In genomic region chr10:15585303-15585715, GRCh38 we compare ENCODE assay signal across 8 cellular contexts.
DNase-seq lines count a peak whose midpoint lies in the region; ATAC-seq, FAIRE-seq and TF ChIP-seq lines count a peak whose summit lies in the region.

No MANE protein-coding gene starts in this region.

- no peak for TF ChIP-seq POLR2A in GM12892 (IDR thresholded peaks at IDR 0.05; ENCODE audit: low read depth, low read length)

- H3K4me3 Mint-ChIP-seq in activated T-cell treated with anti-CD3 and anti-CD28 coated beads, Interleukin-2, amount 50 U/mL, for 24 hours: no peak overlapping the region

- peaks cover 8% of the 10 kb centered on the region for H3K9me3 Mint-ChIP-seq in activated T-cell treated with anti-CD3 and anti-CD28 coated beads, Interleukin-2, amount 50 U/mL, for 24 hours

- no peaks in the 10 kb centered on the region for H3K4me1 Mint-ChIP-seq in activated T-cell treated with anti-CD3 and anti-CD28 coated beads, Interleukin-2, amount 50 U/mL, for 24 hours (ENCODE audit: low read depth)

- no peaks in the 10 kb centered on the region for H3K36me3 Mint-ChIP-seq in activated T-cell treated with anti-CD3 and anti-CD28 coated beads, Interleukin-2, amount 50 U/mL, for 24 hours (ENCODE audit: low read depth)

- intact Hi-C loops in Right ventricle myocardium superior (cut with DNase I): loop anchor here (10.0 kb wide), 1 partner anchor 129 kb away; the partner anchor contains the start of gene ITGA8

- peak; percentile 65 for FAIRE-seq in GM12892 (lab: Jason Lieb, UNC)

- DNase-seq in AML-193 (lab: John Stamatoyannopoulos, UW): peak; percentile 46 to 65
- DNase-seq in GM12892 (ENCODE audit: insufficient read length): peak; percentile 4
- DNase-seq in NCI-H2196 (lab: John Stamatoyannopoulos, UW; ENCODE audit: unreplicated experiment): peak; percentile 10
- DNase-seq in activated T-cell treated with anti-CD3 and anti-CD28 coated beads, Interleukin-2, amount 50 U/mL, for 24 hours: peak; percentile 41
- DNase-seq in Right ventricle myocardium superior: peak; percentile 53
- DNase-seq in renal cortical epithelial cell (ENCODE audit: low read depth): peak; percentile 14
- DNase-seq in mesenteric fat pad (ENCODE audit: low spot score): no peak

- H3K27ac Mint-ChIP-seq in activated T-cell treated with anti-CD3 and anti-CD28 coated beads, Interleukin-2, amount 50 U/mL, for 24 hours: no peak overlapping the region

- H3K27me3 Mint-ChIP-seq in activated T-cell treated with anti-CD3 and anti-CD28 coated beads, Interleukin-2, amount 50 U/mL, for 24 hours: peaks cover 8% of the 10 kb centered on the region

- ATAC-seq in HG02798 (IDR thresholded peaks at IDR 0.05; ENCODE audit: poor library complexity, unreplicated experiment): peak; percentile 72
- peak; percentile 64 for ATAC-seq in Right ventricle myocardium superior (ENCODE audit: poor library complexity)
